ENCODE assay signal across 25 cellular contexts in genomic region chr7:146004805-146005204, GRCh38.
"Had no signal": no experiment of that assay in that cellular context is flagged by ENCODE, and none has a peak within 500 bp of the region (broad histone marks: within the 10 kb centered on the region; RNA-seq: fewer than 3 reads in every experiment).

No MANE protein-coding gene starts in this region.

- H3K4me3 ChIP-seq: coronary artery, esophagus squamous epithelium, lung, ovary, psoas muscle, sigmoid colon, skin epidermis, spleen, suprapubic skin, transverse colon, upper lobe of right lung, uterus had no signal

- ATAC-seq: left lobe of liver; natural killer cell; psoas muscle; right cardiac atrium; stimulated activated naive B cell treated with anti-CD40 and anti-IgM and Interleukin-4, amounts not matched to agents 10 μg/mL and 1 μg/mL and 100 μg/mL, for 72 hours; stimulated activated naive CD8-positive, alpha-beta T cell treated with anti-CD3 and anti-CD28 coated beads, Interleukin-15, amount 100 ng/mL, for 72 hours; upper lobe of right lung had no signal

- H3K27me3 ChIP-seq: esophagus squamous epithelium, ovary, sigmoid colon, spleen, suprapubic skin, transverse colon, upper lobe of right lung, uterus had no signal

- DNase-seq: dermis blood vessel endothelial cell; effector memory CD4-positive, alpha-beta T cell; erythroblast; esophagus squamous epithelium; hypothalamus; kidney; natural killer cell; occipital lobe; ovary; posterior cingulate gyrus; psoas muscle; right cardiac atrium; sigmoid colon; spleen; stimulated activated naive B cell treated with anti-CD40 and anti-IgM and Interleukin-4, amounts not matched to agents 10 μg/mL and 1 μg/mL and 100 μg/mL, for 72 hours; stimulated activated naive CD8-positive, alpha-beta T cell treated with anti-CD3 and anti-CD28 coated beads, Interleukin-15, amount 100 ng/mL, for 72 hours; transverse colon; upper lobe of right lung; uterus had no signal

- H3K27ac ChIP-seq: coronary artery, esophagus squamous epithelium, ovary, psoas muscle, sigmoid colon, skin epidermis, spleen, suprapubic skin, transverse colon, upper lobe of right lung, uterus had no signal

- FAIRE-seq: endothelial cell of umbilical vein, kidney had no signal

- H3K9me3 ChIP-seq: esophagus squamous epithelium, ovary, psoas muscle, sigmoid colon, spleen, suprapubic skin, transverse colon, upper lobe of right lung, uterus had no signal

- H3K4me1 ChIP-seq: esophagus squamous epithelium, psoas muscle, sigmoid colon, spleen, suprapubic skin, transverse colon, upper lobe of right lung, uterus had no signal

- H3K36me3 ChIP-seq: esophagus squamous epithelium, ovary, sigmoid colon, spleen, suprapubic skin, transverse colon, upper lobe of right lung, uterus had no signal
